In genomic region chr19:45419396-45419795, GRCh38 we compare ENCODE assay signal across 9 cellular contexts. TPM values are rescaled to one million over a fixed set of nuclear protein-coding genes. Genes with fewer than 3 reads are reported as not detected.
A peak's percentile ranks its signal among the peaks of the same experiment; 100 is the strongest.
DNase-seq lines count a peak whose midpoint lies in the region; ATAC-seq, FAIRE-seq and TF ChIP-seq lines count a peak whose summit lies in the region.
"Had no signal": no experiment of that assay in that cellular context is flagged by ENCODE, and none has a peak within 500 bp of the region (broad histone marks: within the 10 kb centered on the region; RNA-seq: fewer than 3 reads in every experiment).

No MANE protein-coding gene starts in this region.

- H3K36me3 Mint-ChIP-seq in activated T-helper 2 cell treated with anti-CD3 and anti-CD28 coated beads, Interferon-gamma antibody, Interleukin-2, Interleukin-4, amounts not matched to agents 10 μg/mL and 5 μg/mL and 100 μg/mL, durations not matched to agents 14 hours and 24 hours and 36 hours (ENCODE audit: low read depth), result peaks cover 61% of the 10 kb centered on the region

- FAIRE-seq in H54 (lab: Jason Lieb, UNC) (no peak), D721Med (lab: Jason Lieb, UNC) (no peak)
- FAIRE-seq: pancreas had no signal

- peak; percentile 40 for ATAC-seq in HG03442 (IDR thresholded peaks at IDR 0.05; ENCODE audit: unreplicated experiment)
- ATAC-seq: pancreas had no signal

- DNase-seq in DMS 273 (lab: John Stamatoyannopoulos, UW; ENCODE audit: unreplicated experiment), result peak; percentile 76
- peak; percentile 86 for DNase-seq in GM19238 (ENCODE audit: insufficient read length, low spot score)
- no peak for DNase-seq in activated T-helper 2 cell treated with anti-CD3 and anti-CD28 coated beads, Interferon-gamma antibody, Interleukin-2, Interleukin-4, amounts not matched to agents 10 μg/mL and 5 μg/mL and 100 μg/mL, durations not matched to agents 14 hours and 24 hours and 36 hours (ENCODE audit: low spot score)
- no peak for DNase-seq in NCI-H1436 (lab: John Stamatoyannopoulos, UW)
- no peak for DNase-seq in H54 (ENCODE audit: insufficient read length, low spot score)
- DNase-seq in epidermal melanocyte (ENCODE audit: insufficient read length, low spot score), result no peak
- no peak for DNase-seq in D721Med (ENCODE audit: insufficient read length, low spot score)

- H3K9me3 Mint-ChIP-seq in activated T-helper 2 cell treated with anti-CD3 and anti-CD28 coated beads, Interferon-gamma antibody, Interleukin-2, Interleukin-4, amounts not matched to agents 10 μg/mL and 5 μg/mL and 100 μg/mL, durations not matched to agents 14 hours and 24 hours and 36 hours, result no peaks in the 10 kb centered on the region

- no peak for TF ChIP-seq POLR2A in H54 (IDR thresholded peaks at IDR 0.05; ENCODE audit: low read depth, low read length)

- no peaks in the 10 kb centered on the region for H3K27me3 Mint-ChIP-seq in activated T-helper 2 cell treated with anti-CD3 and anti-CD28 coated beads, Interferon-gamma antibody, Interleukin-2, Interleukin-4, amounts not matched to agents 10 μg/mL and 5 μg/mL and 100 μg/mL, durations not matched to agents 14 hours and 24 hours and 36 hours (ENCODE audit: low read depth)

- TF ChIP-seq CTCF in D721Med (IDR thresholded peaks at IDR 0.05; ENCODE audit: insufficient read depth, missing control alignments), result no peak

- H3K4me3 Mint-ChIP-seq in activated T-helper 2 cell treated with anti-CD3 and anti-CD28 coated beads, Interferon-gamma antibody, Interleukin-2, Interleukin-4, amounts not matched to agents 10 μg/mL and 5 μg/mL and 100 μg/mL, durations not matched to agents 14 hours and 24 hours and 36 hours (ENCODE audit: low read depth), result peak overlapping the region; percentile 37

- H3K4me1 Mint-ChIP-seq in activated T-helper 2 cell treated with anti-CD3 and anti-CD28 coated beads, Interferon-gamma antibody, Interleukin-2, Interleukin-4, amounts not matched to agents 10 μg/mL and 5 μg/mL and 100 μg/mL, durations not matched to agents 14 hours and 24 hours and 36 hours (ENCODE audit: low read depth), result peaks cover 28% of the 10 kb centered on the region

- peak overlapping the region; percentile 5 for H3K27ac Mint-ChIP-seq in activated T-helper 2 cell treated with anti-CD3 and anti-CD28 coated beads, Interferon-gamma antibody, Interleukin-2, Interleukin-4, amounts not matched to agents 10 μg/mL and 5 μg/mL and 100 μg/mL, durations not matched to agents 14 hours and 24 hours and 36 hours

- intact Hi-C loops in activated T-helper 2 cell treated with anti-CD3 and anti-CD28 coated beads, Interferon-gamma antibody, Interleukin-2, Interleukin-4, amounts not matched to agents 10 μg/mL and 5 μg/mL and 100 μg/mL, durations not matched to agents 14 hours and 24 hours and 36 hours (cut with micrococcal nuclease), result no loop called here

RNA-seq across cellular contexts. Expression of gene ERCC1, which starts 4.3 kb away (rescaled TPM):
- total RNA-seq in activated T-helper 2 cell treated with anti-CD3 and anti-CD28 coated beads, Interferon-gamma antibody, Interleukin-2, Interleukin-4, amounts not matched to agents 10 μg/mL and 5 μg/mL and 100 μg/mL, durations not matched to agents 14 hours and 24 hours and 36 hours, result 114 and 118 TPM in 2 replicates

RNA-seq across cellular contexts. Expression of gene POLR1G, which starts 13.0 kb away (rescaled TPM):
- 16.1 and 16.7 TPM in 2 replicates for total RNA-seq in activated T-helper 2 cell treated with anti-CD3 and anti-CD28 coated beads, Interferon-gamma antibody, Interleukin-2, Interleukin-4, amounts not matched to agents 10 μg/mL and 5 μg/mL and 100 μg/mL, durations not matched to agents 14 hours and 24 hours and 36 hours

RNA-seq across cellular contexts. Expression of gene PPP1R13L, which starts 14.5 kb away (rescaled TPM):
- total RNA-seq in activated T-helper 2 cell treated with anti-CD3 and anti-CD28 coated beads, Interferon-gamma antibody, Interleukin-2, Interleukin-4, amounts not matched to agents 10 μg/mL and 5 μg/mL and 100 μg/mL, durations not matched to agents 14 hours and 24 hours and 36 hours, result 12.8 and 16.6 TPM in 2 replicates

RNA-seq across cellular contexts. Expression of gene FOSB, which starts 48.4 kb away (rescaled TPM):
- total RNA-seq in activated T-helper 2 cell treated with anti-CD3 and anti-CD28 coated beads, Interferon-gamma antibody, Interleukin-2, Interleukin-4, amounts not matched to agents 10 μg/mL and 5 μg/mL and 100 μg/mL, durations not matched to agents 14 hours and 24 hours and 36 hours, result 10.2 and 10.9 TPM in 2 replicates

RNA-seq across cellular contexts. Expression of gene ERCC2, which starts 49.0 kb away (rescaled TPM):
- 32.6 and 34.5 TPM in 2 replicates for total RNA-seq in activated T-helper 2 cell treated with anti-CD3 and anti-CD28 coated beads, Interferon-gamma antibody, Interleukin-2, Interleukin-4, amounts not matched to agents 10 μg/mL and 5 μg/mL and 100 μg/mL, durations not matched to agents 14 hours and 24 hours and 36 hours

Comparison
In these comparisons a context has a peak if more than half of its experiments do, and no peak if none do; other contexts are left out.
1. DNase-seq: peak in DMS 273 (single experiment) and GM19238 (single experiment); none in activated T-helper 2 cell treated with anti-CD3 and anti-CD28 coated beads, Interferon-gamma antibody, Interleukin-2, Interleukin-4, amounts not matched to agents 10 μg/mL and 5 μg/mL and 100 μg/mL, durations not matched to agents 14 hours and 24 hours and 36 hours (single experiment), NCI-H1436 (single experiment), H54 (single experiment), epidermal melanocyte (single experiment) and D721Med (single experiment).